8 cellular contexts compared by ENCODE assay signal in genomic region chr21:33266784-33267135, GRCh38. TPM values are rescaled to one million over a fixed set of nuclear protein-coding genes. Genes with fewer than 3 reads are reported as not detected.
A peak's percentile ranks its signal among the peaks of the same experiment; 100 is the strongest.
DNase-seq lines count a peak whose midpoint lies in the region; FAIRE-seq and TF ChIP-seq lines count a peak whose summit lies in the region.

No MANE protein-coding gene starts in this region.

- no peaks in the 10 kb centered on the region for H3K9me3 ChIP-seq in A673 (ENCODE audit: low read depth, low read length, poor library complexity, severe bottlenecking)

- no peaks in the 10 kb centered on the region for H3K27me3 ChIP-seq in A673 (replicated peaks; ENCODE audit: insufficient read depth, low read depth, low read length, poor library complexity)
- no peaks in the 10 kb centered on the region for H3K27me3 ChIP-seq in rectal smooth muscle tissue (ENCODE audit: control insufficient read depth, insufficient read depth, low read length)

- BruUV-seq in A673 (replicated peaks; lab: Mats Ljungman, UMichigan), result no TSS peak

- POLR2A ChIA-PET in A673 (lab: Charles Lee; ENCODE audit: low non-redundant PET), result no interaction called here

- H3K4me3 ChIP-seq in A673 (ENCODE audit: low read depth, low read length, poor library complexity, severe bottlenecking) (peak overlapping the region; percentile 81), HFF-Myc (replicated peaks; ENCODE audit: low read depth, low read length) (peak overlapping the region; percentile 67), foreskin fibroblast (ENCODE audit: low read depth in 1 of 2, low read length in 2 of 2) (peak overlapping the region; percentile 62 to 89), rectal smooth muscle tissue (ENCODE audit: low read length) (peak overlapping the region; percentile 86)

- peak overlapping the region; percentile 90 for H3K9ac ChIP-seq in rectal smooth muscle tissue (ENCODE audit: low read length)

- H3K36me3 ChIP-seq in A673 (ENCODE audit: insufficient read depth, low read length, poor library complexity, severe bottlenecking) (peaks cover 7% of the 10 kb centered on the region), rectal smooth muscle tissue (ENCODE audit: control insufficient read depth, insufficient read depth, low read length) (no peaks in the 10 kb centered on the region)

- H3K4me1 ChIP-seq in A673 (ENCODE audit: insufficient read depth, low read length, poor library complexity, severe bottlenecking) (peaks cover 4% of the 10 kb centered on the region), rectal smooth muscle tissue (ENCODE audit: control insufficient read depth, insufficient read depth, low read length) (no peaks in the 10 kb centered on the region)

- intact Hi-C loops in A673 (cut with micrococcal nuclease; ENCODE audit: unreplicated experiment), result no loop called here

- TF ChIP-seq CTCF in A673 (conservative IDR thresholded peaks at IDR 0.05; ENCODE audit: low read depth, low read length) (no peak), HFF-Myc (IDR thresholded peaks at IDR 0.05; ENCODE audit: low read depth, low read length, missing control alignments) (no peak), foreskin fibroblast (IDR thresholded peaks at IDR 0.05; ENCODE audit: low read depth, low read length) (no peak)

- no peak for FAIRE-seq in HTR-8/SVneo (lab: Jason Lieb, UNC)

- no peak for DNase-seq in A673 (ENCODE audit: low spot score)
- DNase-seq in HFF-Myc (ENCODE audit: extremely low read depth, low read depth), result no peak
- peak; percentile 75 for DNase-seq in activated CD8-positive, alpha-beta memory T cell treated with anti-CD3 and anti-CD28 coated beads for 24 hours
- DNase-seq in foreskin fibroblast, result no peak
- no peak for DNase-seq in HTR-8/SVneo (ENCODE audit: insufficient read length, low spot score)
- DNase-seq in NCI-H187 (lab: John Stamatoyannopoulos, UW), result no peak
- DNase-seq in middle frontal gyrus (ENCODE audit: extremely low spot score, low spot score), result no peak

- H3K27ac ChIP-seq in A673 (ENCODE audit: low read depth, low read length, poor library complexity, severe bottlenecking) (peak overlapping the region; percentile 66), rectal smooth muscle tissue (ENCODE audit: low read depth, low read length) (peak overlapping the region; percentile 87)

- CTCF ChIA-PET in A673 (lab: Charles Lee), result interaction anchor here (0.6 kb wide), 2 partner anchors 177 to 1655 kb away, joined by 3 read pairs; no protein-coding TSS in a partner anchor

RNA-seq across cellular contexts. Expression of gene IL10RB, which starts 0.6 kb away (rescaled TPM):
- 11.1 and 12.7 TPM in 2 replicates for total RNA-seq in A673 (2021)

RNA-seq across cellular contexts. Expression of gene IFNAR2, which starts 37.0 kb away (rescaled TPM):
- 21.5 and 28.2 TPM in 2 replicates for total RNA-seq in A673 (2021)

RNA-seq across cellular contexts. Expression of gene IFNAR1, which starts 58.0 kb away (rescaled TPM):
- total RNA-seq in A673 (2021), result 32.4 and 38.1 TPM in 2 replicates
